2 cellular contexts compared by ENCODE assay signal in the genomic region with DNA sequence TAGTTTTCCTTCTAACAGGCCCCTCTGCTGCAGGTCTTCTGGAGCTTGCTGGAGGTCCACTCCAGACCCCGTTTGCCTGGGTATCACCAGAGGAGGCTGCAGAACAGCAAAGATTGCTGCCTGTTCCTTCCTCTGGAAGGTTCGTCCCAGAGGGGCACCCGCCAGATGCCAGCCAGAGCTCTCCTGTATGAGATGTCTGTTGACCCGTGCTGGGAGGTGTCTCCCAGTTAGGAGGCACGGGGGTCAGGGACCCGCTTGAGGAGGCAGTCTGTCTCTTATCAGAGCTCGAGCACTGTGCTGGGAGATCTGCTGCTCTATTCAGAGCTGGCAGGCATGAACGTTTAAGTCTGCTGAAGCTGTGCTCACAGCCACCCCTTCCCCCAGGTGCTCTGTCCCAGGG. TPM values are rescaled to one million over a fixed set of nuclear protein-coding genes. Genes with fewer than 3 reads are reported as not detected.
DNase-seq lines count a peak whose midpoint lies in the region; FAIRE-seq and TF ChIP-seq lines count a peak whose summit lies in the region.
"Not testable (repeated sequence)": the region's sequence is repeated elsewhere in the genome, so short reads cannot be mapped to it uniquely, and the experiment has no call there.

No MANE protein-coding gene starts in this region.

- intact Hi-C loops in kidney (cut with DNase I); spleen (cut with DNase I; ENCODE audit: low total_unique reads): not testable (repeated sequence)

- not testable (repeated sequence) for H3K9me3 ChIP-seq in kidney (ENCODE audit: control insufficient read depth in 1 of 2, low read length in 2 of 2); spleen

- TF ChIP-seq CTCF in kidney (IDR thresholded peaks at IDR 0.05; ENCODE audit: borderline replicate concordance, extremely low read depth, insufficient read depth); spleen (IDR thresholded peaks at IDR 0.05 in 8 of 11, conservative IDR thresholded peaks at IDR 0.05 in 3 of 11): not testable (repeated sequence)

- not testable (repeated sequence) for H3K9ac ChIP-seq in kidney (ENCODE audit: low read length in 2 of 2)

- H3K27ac ChIP-seq in kidney (ENCODE audit: low read depth in 2 of 2, low read length in 2 of 2); spleen: not testable (repeated sequence)

- WGBS in spleen, 5 donors, result 93 to 99% (median 97%) methylated on average over 7 to 8 of the region's 8 CpGs

- TF ChIP-seq POLR2A in spleen (IDR thresholded peaks at IDR 0.05), result not testable (repeated sequence)

- DNase-seq in kidney (peak; percentile 30), spleen (peak; percentile 62)

- H3K4me1 ChIP-seq in kidney (ENCODE audit: control insufficient read depth in 1 of 2, insufficient read depth in 1 of 2, low read depth in 1 of 2, low read length in 2 of 2); spleen: not testable (repeated sequence)

- not testable (repeated sequence) for H3K36me3 ChIP-seq in kidney (ENCODE audit: control insufficient read depth in 1 of 2, insufficient read depth in 2 of 2, low read length in 2 of 2)
- peaks cover 0 to 34% (median 10%) of the 10 kb centered on the region in 6 donors for H3K36me3 ChIP-seq in spleen

- not testable (repeated sequence) for H3K27me3 ChIP-seq in spleen (replicated peaks in 1 of 7)

- H3K4me3 ChIP-seq in kidney (ENCODE audit: low read length in 2 of 2); spleen: not testable (repeated sequence)

- FAIRE-seq in kidney (lab: Jason Lieb, UNC), result not testable (repeated sequence)

RNA-seq across cellular contexts. Expression of gene AP3S1, which starts 40.7 kb away (rescaled TPM):
- total RNA-seq in kidney (54.1 TPM), spleen (100 to 1,000 TPM in 1 of 7 donors, 10 to 100 TPM in 6; 56.4 to 190 (median 63.3) TPM)
- polyA plus RNA-seq in kidney (ENCODE audit: insufficient read depth, low read depth, low replicate concordance) (50.2 TPM), spleen (10 to 100 TPM; 42.0 to 64.7 (median 60.1) TPM)

RNA-seq across cellular contexts. Expression of gene ATG12, which starts 41.1 kb away (rescaled TPM):
- total RNA-seq in kidney (30.1 TPM), spleen (10 to 100 TPM; 40.1 to 90.4 (median 53.7) TPM)
- polyA plus RNA-seq in kidney (ENCODE audit: insufficient read depth, low read depth, low replicate concordance) (26.3 TPM), spleen (10 to 100 TPM; 30.6 to 36.4 (median 34.5) TPM)
